Comparison of ENCODE assay signal across 1 cellular context in the genomic region with DNA sequence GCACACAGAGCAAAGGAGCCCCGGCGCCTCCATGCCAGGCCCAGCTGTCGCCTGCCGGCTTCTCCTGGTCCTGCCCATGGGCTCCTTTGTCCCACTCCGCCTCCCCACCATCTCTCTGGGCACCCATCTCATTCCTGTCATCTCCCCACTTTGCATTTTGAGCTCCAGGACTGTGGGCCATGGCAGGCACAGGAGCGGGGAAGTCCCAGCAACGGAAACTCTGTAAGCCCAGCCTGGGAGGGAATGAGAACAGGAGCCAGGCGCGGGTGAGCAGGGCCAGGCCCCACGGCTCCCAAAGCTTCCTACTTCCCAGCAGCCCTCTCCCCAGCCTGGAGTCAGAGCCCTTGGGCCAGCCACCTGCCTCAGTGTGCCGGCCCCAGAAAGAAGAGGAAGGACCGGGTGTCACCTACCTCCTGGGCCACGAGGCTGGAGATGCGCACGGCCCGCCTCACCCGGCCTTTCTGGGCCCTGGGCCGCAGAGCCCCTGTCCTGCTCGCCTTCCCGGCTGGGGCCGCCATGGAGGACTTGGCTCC.
TF ChIP-seq lines count a peak whose summit lies in the region.

No MANE protein-coding gene starts in this region.

TF ChIP-seq in K562, 482 proteins besides CTCF, POLR2A, EP300 and RAD21 (continued from another document and continues in another):
- TF ChIP-seq MBD1 (CRISPR knock-in tag; IDR thresholded peaks at IDR 0.05): no peak
- TF ChIP-seq DNMT1 (IDR thresholded peaks at IDR 0.05): no peak
- peak; percentile 43; the same call in 1 of the 2 replicates for TF ChIP-seq NR2C2 (CRISPR knock-in tag; IDR thresholded peaks at IDR 0.05)
- peak; percentile 21 for TF ChIP-seq NR2C2 (tag; IDR thresholded peaks at IDR 0.05)
- TF ChIP-seq FOXM1 (IDR thresholded peaks at IDR 0.05; ENCODE audit: low read depth): no peak
- TF ChIP-seq FOXM1 (CRISPR knock-in tag; IDR thresholded peaks at IDR 0.05; ENCODE audit: low read depth): no peak
- no peak; a peak in 1 of 4 replicates for TF ChIP-seq MAZ (CRISPR knock-in tag; conservative IDR thresholded peaks at IDR 0.05 in 1 of 2, IDR thresholded peaks at IDR 0.05 in 1 of 2)
- no peak for TF ChIP-seq BRCA1 (IDR thresholded peaks at IDR 0.05)
- no peak for TF ChIP-seq BRCA1 (CRISPR knock-in tag; IDR thresholded peaks at IDR 0.05)
- TF ChIP-seq ZNF507 (tag; conservative IDR thresholded peaks at IDR 0.05): no peak
- no peak for TF ChIP-seq BCOR (IDR thresholded peaks at IDR 0.05)
- TF ChIP-seq DDX20 (tag; IDR thresholded peaks at IDR 0.05; ENCODE audit: low read depth): no peak
- peak; percentile 14 for TF ChIP-seq ARHGAP35 (IDR thresholded peaks at IDR 0.05; ENCODE audit: partially characterized antibody)
- TF ChIP-seq, protein P1, sequence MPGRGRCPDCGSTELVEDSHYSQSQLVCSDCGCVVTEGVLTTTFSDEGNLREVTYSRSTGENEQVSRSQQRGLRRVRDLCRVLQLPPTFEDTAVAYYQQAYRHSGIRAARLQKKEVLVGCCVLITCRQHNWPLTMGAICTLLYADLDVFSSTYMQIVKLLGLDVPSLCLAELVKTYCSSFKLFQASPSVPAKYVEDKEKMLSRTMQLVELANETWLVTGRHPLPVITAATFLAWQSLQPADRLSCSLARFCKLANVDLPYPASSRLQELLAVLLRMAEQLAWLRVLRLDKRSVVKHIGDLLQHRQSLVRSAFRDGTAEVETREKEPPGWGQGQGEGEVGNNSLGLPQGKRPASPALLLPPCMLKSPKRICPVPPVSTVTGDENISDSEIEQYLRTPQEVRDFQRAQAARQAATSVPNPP (IDR thresholded peaks at IDR 0.05; ENCODE audit: borderline replicate concordance, insufficient read depth, insufficient read length): no peak
- no peak for TF ChIP-seq MAFG (tag; conservative IDR thresholded peaks at IDR 0.05)
- no peak for TF ChIP-seq ZNF445 (CRISPR knock-in tag; IDR thresholded peaks at IDR 0.05; ENCODE audit: low read depth)
- 0 out of 4 replicates have a peak, but pooled peaks of 1 of the 2 experiments have one; percentile 50 for TF ChIP-seq FOXA3 (CRISPR knock-in tag; conservative IDR thresholded peaks at IDR 0.05 in 1 of 2, IDR thresholded peaks at IDR 0.05 in 1 of 2)
- TF ChIP-seq ZNF165 (CRISPR knock-in tag; IDR thresholded peaks at IDR 0.05; ENCODE audit: borderline replicate concordance): no peak
- TF ChIP-seq SMC3 (conservative IDR thresholded peaks at IDR 0.05; ENCODE audit: insufficient read depth, low read depth, low read length): no peak
- TF ChIP-seq MYC (IDR thresholded peaks at IDR 0.05; ENCODE audit: low read depth, low read length): peak; percentile 74; the same call in 1 of the 2 replicates
- peak; percentile 86; the same call in 1 of the 2 replicates for TF ChIP-seq MYC (CRISPR knock-in tag; IDR thresholded peaks at IDR 0.05; ENCODE audit: borderline replicate concordance, low read depth)
- TF ChIP-seq RNF2 (IDR thresholded peaks at IDR 0.05): no peak
- 0 out of 2 replicates have a peak, but pooled peaks have one; percentile 75 for TF ChIP-seq RBM14 (IDR thresholded peaks at IDR 0.05; ENCODE audit: borderline replicate concordance, insufficient read depth, low read depth, low read length)
- no peak for TF ChIP-seq YBX1 (IDR thresholded peaks at IDR 0.05)
- no peak for TF ChIP-seq ZZZ3 (IDR thresholded peaks at IDR 0.05)
- TF ChIP-seq PHB2 (IDR thresholded peaks at IDR 0.05; ENCODE audit: low read depth): 0 out of 2 replicates have a peak, but pooled peaks have one; percentile 27
- no peak; the same call in 1 of the 2 replicates for TF ChIP-seq ERF (CRISPR knock-in tag; IDR thresholded peaks at IDR 0.05)
- TF ChIP-seq HINFP (tag; conservative IDR thresholded peaks at IDR 0.05; ENCODE audit: low read depth): no peak
- TF ChIP-seq, protein P2, sequence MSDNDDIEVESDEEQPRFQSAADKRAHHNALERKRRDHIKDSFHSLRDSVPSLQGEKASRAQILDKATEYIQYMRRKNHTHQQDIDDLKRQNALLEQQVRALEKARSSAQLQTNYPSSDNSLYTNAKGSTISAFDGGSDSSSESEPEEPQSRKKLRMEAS (CRISPR knock-in tag; IDR thresholded peaks at IDR 0.05): peak; percentile 74
- no peak for TF ChIP-seq NFIX (CRISPR knock-in tag; IDR thresholded peaks at IDR 0.05; ENCODE audit: low read depth)
- TF ChIP-seq SRSF9 (IDR thresholded peaks at IDR 0.05; ENCODE audit: borderline replicate concordance, low read depth, low read length): no peak
- TF ChIP-seq ZNF77 (CRISPR knock-in tag; IDR thresholded peaks at IDR 0.05): no peak
- no peak for TF ChIP-seq MBD2 (IDR thresholded peaks at IDR 0.05; ENCODE audit: borderline replicate concordance, low read depth)
- peak; percentile 57 to 64 for TF ChIP-seq NRF1 (conservative IDR thresholded peaks at IDR 0.05 in 1 of 2, IDR thresholded peaks at IDR 0.05 in 1 of 2)
- no peak for TF ChIP-seq NR2C1 (IDR thresholded peaks at IDR 0.05)
- no peak for TF ChIP-seq NR2C1 (tag; IDR thresholded peaks at IDR 0.05)
- no peak for TF ChIP-seq FIP1L1 (IDR thresholded peaks at IDR 0.05; ENCODE audit: low read depth, low read length, poor library complexity, severe bottlenecking)
- TF ChIP-seq OTX1 (CRISPR knock-in tag; IDR thresholded peaks at IDR 0.05): no peak
- no peak for TF ChIP-seq THAP7 (CRISPR knock-in tag; IDR thresholded peaks at IDR 0.05)
- TF ChIP-seq ILK (tag; IDR thresholded peaks at IDR 0.05; ENCODE audit: borderline replicate concordance, low read depth): no peak
- no peak for TF ChIP-seq SIRT6 (IDR thresholded peaks at IDR 0.05; ENCODE audit: low read depth, low read length)
- TF ChIP-seq CXXC5 (CRISPR knock-in tag; IDR thresholded peaks at IDR 0.05): 0 out of 2 replicates have a peak, but pooled peaks have one; percentile 8
- TF ChIP-seq, protein P3, sequence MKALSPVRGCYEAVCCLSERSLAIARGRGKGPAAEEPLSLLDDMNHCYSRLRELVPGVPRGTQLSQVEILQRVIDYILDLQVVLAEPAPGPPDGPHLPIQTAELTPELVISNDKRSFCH (CRISPR knock-in tag; IDR thresholded peaks at IDR 0.05): no peak
- TF ChIP-seq, protein P3 (tag; IDR thresholded peaks at IDR 0.05): 0 out of 2 replicates have a peak, but pooled peaks have one; percentile 18
- TF ChIP-seq ZBTB40 (IDR thresholded peaks at IDR 0.05): 0 out of 2 replicates have a peak, but pooled peaks have one; percentile 27
- TF ChIP-seq ZBTB40 (CRISPR knock-in tag; IDR thresholded peaks at IDR 0.05): no peak
- TF ChIP-seq HDAC2 (IDR thresholded peaks at IDR 0.05): no peak
- TF ChIP-seq SREBF2 (CRISPR knock-in tag; IDR thresholded peaks at IDR 0.05): peak; percentile 91; the same call in 1 of the 2 replicates
- TF ChIP-seq, protein P4, sequence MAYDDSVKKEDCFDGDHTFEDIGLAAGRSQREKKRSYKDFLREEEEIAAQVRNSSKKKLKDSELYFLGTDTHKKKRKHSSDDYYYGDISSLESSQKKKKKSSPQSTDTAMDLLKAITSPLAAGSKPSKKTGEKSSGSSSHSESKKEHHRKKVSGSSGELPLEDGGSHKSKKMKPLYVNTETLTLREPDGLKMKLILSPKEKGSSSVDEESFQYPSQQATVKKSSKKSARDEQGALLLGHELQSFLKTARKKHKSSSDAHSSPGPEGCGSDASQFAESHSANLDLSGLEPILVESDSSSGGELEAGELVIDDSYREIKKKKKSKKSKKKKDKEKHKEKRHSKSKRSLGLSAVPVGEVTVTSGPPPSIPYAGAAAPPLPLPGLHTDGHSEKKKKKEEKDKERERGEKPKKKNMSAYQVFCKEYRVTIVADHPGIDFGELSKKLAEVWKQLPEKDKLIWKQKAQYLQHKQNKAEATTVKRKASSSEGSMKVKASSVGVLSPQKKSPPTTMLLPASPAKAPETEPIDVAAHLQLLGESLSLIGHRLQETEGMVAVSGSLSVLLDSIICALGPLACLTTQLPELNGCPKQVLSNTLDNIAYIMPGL (CRISPR knock-in tag; IDR thresholded peaks at IDR 0.05): peak; percentile 17; the same call in 1 of the 2 replicates
- TF ChIP-seq ELF2 (CRISPR knock-in tag; IDR thresholded peaks at IDR 0.05): peak; percentile 30; the same call in 1 of the 2 replicates
- TF ChIP-seq PTTG1 (tag; IDR thresholded peaks at IDR 0.05; ENCODE audit: low read depth): no peak
- peak; percentile 1 for TF ChIP-seq PRPF4 (IDR thresholded peaks at IDR 0.05; ENCODE audit: insufficient read depth, low read depth, low read length, poor library complexity, severe bottlenecking)
